14 cellular contexts compared by ENCODE assay signal in the genomic region with DNA sequence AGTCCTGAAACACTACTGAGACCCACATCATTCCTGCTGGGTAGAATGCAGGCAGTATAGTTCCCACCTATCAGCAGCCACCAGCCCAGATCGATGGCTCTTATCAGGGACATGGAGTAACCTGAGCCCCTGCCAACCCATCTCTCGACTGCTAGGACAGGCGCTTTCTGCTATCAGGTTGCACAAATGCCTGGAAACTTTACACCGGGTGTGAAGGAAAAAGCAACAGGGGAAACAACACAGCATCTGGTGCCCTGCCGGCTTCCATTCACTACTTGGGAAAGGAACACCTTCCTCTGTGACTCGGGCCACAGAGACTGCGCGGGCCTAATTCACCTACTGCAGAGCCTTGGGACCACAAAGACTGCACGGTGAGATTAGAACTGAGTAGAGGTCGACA. TPM values are rescaled to one million over a fixed set of nuclear protein-coding genes. Genes with fewer than 3 reads are reported as not detected.
DNase-seq lines count a peak whose midpoint lies in the region; ATAC-seq and TF ChIP-seq lines count a peak whose summit lies in the region.
"Had no signal": no experiment of that assay in that cellular context is flagged by ENCODE, and none has a peak within 500 bp of the region (broad histone marks: within the 10 kb centered on the region; RNA-seq: fewer than 3 reads in every experiment).

No MANE protein-coding gene starts in this region.

- BruUV-seq in OCI-LY7 (replicated peaks; lab: Mats Ljungman, UMichigan), result TSS peak; percentile 73

- no peak overlapping the region for H2AFZ ChIP-seq in OCI-LY7 (ENCODE audit: low read length)

- H3K27ac Mint-ChIP-seq in activated naive CD4-positive, alpha-beta T cell treated with anti-CD3 and anti-CD28 coated beads, Interleukin-2, amount 50 U/mL, for 72 hours, result peak overlapping the region in 1 of 2 donors; percentile 10
- H3K27ac Mint-ChIP-seq: activated naive CD8-positive, alpha-beta T cell treated with anti-CD3 and anti-CD28 coated beads for 36 hours had no signal

- H3K4me1 ChIP-seq in OCI-LY7 (ENCODE audit: insufficient read depth, low read length, poor library complexity, severe bottlenecking) (peaks cover 74% of the 10 kb centered on the region), iPS-18a (ENCODE audit: control insufficient read depth, low read depth, low read length) (peaks cover 19% of the 10 kb centered on the region), vagina (peaks cover 77% of the 10 kb centered on the region)

- no peak overlapping the region for H3K9ac ChIP-seq in iPS-18a (ENCODE audit: low read length)

- no peaks in the 10 kb centered on the region for H3K9me2 ChIP-seq in OCI-LY7 (ENCODE audit: insufficient read depth, low read length)

- H3K36me3 ChIP-seq in OCI-LY7 (ENCODE audit: insufficient read depth, low read length) (no peaks in the 10 kb centered on the region), iPS-18a (ENCODE audit: control insufficient read depth, low read depth, low read length) (no peaks in the 10 kb centered on the region), vagina (no peaks in the 10 kb centered on the region)

- TF ChIP-seq CTCF in OCI-LY7 (conservative IDR thresholded peaks at IDR 0.05; ENCODE audit: low read length), result no peak
- no peak for TF ChIP-seq CTCF in vagina (IDR thresholded peaks at IDR 0.05)

- H3K27me3 ChIP-seq in iPS-18a (ENCODE audit: control insufficient read depth, insufficient read depth, low read length), result no peaks in the 10 kb centered on the region
- H3K27me3 ChIP-seq in vagina, result no peaks in the 10 kb centered on the region

- DNase-seq in NCI-H748 (lab: John Stamatoyannopoulos, UW; ENCODE audit: unreplicated experiment) (peak; percentile 29), NCI-H748 treated with DMSO at 0.1 percent for 48 hours (lab: John Stamatoyannopoulos, UW) (no peak), OCI-LY7 (ENCODE audit: low spot score) (no peak), vagina (ENCODE audit: extremely low spot score in 2 of 2) (no peak), C1 segment of cervical spinal cord (lab: John Stamatoyannopoulos, UW) (no peak), RPMI8226 (no peak)
- DNase-seq in activated naive CD4-positive, alpha-beta T cell treated with anti-CD3 and anti-CD28 coated beads, Interleukin-2, amount 50 U/mL, for 72 hours (ENCODE audit: low spot score in 2 of 2), result no peak
- DNase-seq: activated CD4-positive, alpha-beta T cell treated with anti-CD3 and anti-CD28 coated beads, Interleukin-2, amount 50 U/mL, for 4 hours; activated naive CD8-positive, alpha-beta T cell treated with anti-CD3 and anti-CD28 coated beads for 36 hours; dermis blood vessel endothelial cell; DND-41; NCI-H446 treated with DMSO at 0.1 percent for 48 hours; small intestine had no signal

- no peaks in the 10 kb centered on the region for H3K9me3 Mint-ChIP-seq in activated naive CD4-positive, alpha-beta T cell treated with anti-CD3 and anti-CD28 coated beads, Interleukin-2, amount 50 U/mL, for 72 hours
- H3K9me3 Mint-ChIP-seq: activated naive CD8-positive, alpha-beta T cell treated with anti-CD3 and anti-CD28 coated beads for 36 hours had no signal

- 0 out of 2 replicates have a peak, but pooled peaks cover 3% of the 10 kb centered on the region for H4K20me1 ChIP-seq in OCI-LY7 (ENCODE audit: insufficient read depth, low read length)

- H3K9me3 ChIP-seq in OCI-LY7 (ENCODE audit: low read length), result no peaks in the 10 kb centered on the region
- H3K9me3 ChIP-seq in iPS-18a (ENCODE audit: control insufficient read depth, low read depth, low read length), result no peaks in the 10 kb centered on the region
- H3K9me3 ChIP-seq in vagina, result no peaks in the 10 kb centered on the region

- H3K27ac ChIP-seq in OCI-LY7 (ENCODE audit: low read depth, low read length, poor library complexity, severe bottlenecking), result peak overlapping the region; percentile 36
- H3K27ac ChIP-seq in iPS-18a (ENCODE audit: low read length), result peak overlapping the region; percentile 30
- H3K27ac ChIP-seq in vagina, result peak overlapping the region; percentile 28

- peak overlapping the region; percentile 74 for H3K4me2 ChIP-seq in OCI-LY7 (ENCODE audit: low read length)

- CTCF ChIA-PET in OCI-LY7 (lab: Charles Lee; ENCODE audit: unreplicated experiment), result no interaction called here

- H3K79me2 ChIP-seq in OCI-LY7 (ENCODE audit: insufficient read depth, low read depth, low read length), result peaks cover 99% of the 10 kb centered on the region

- no peaks in the 10 kb centered on the region for H3K36me3 Mint-ChIP-seq in activated naive CD4-positive, alpha-beta T cell treated with anti-CD3 and anti-CD28 coated beads, Interleukin-2, amount 50 U/mL, for 72 hours
- H3K36me3 Mint-ChIP-seq: activated naive CD8-positive, alpha-beta T cell treated with anti-CD3 and anti-CD28 coated beads for 36 hours had no signal

- POLR2A ChIA-PET in OCI-LY7 (lab: Charles Lee), result no interaction called here

- H3K4me3 ChIP-seq in OCI-LY7 (ENCODE audit: low read depth, low read length, poor library complexity, severe bottlenecking) (no peak overlapping the region), iPS-18a (ENCODE audit: low read length) (peak overlapping the region; percentile 29), vagina (no peak overlapping the region)

- no peak for TF ChIP-seq POLR2A in vagina (IDR thresholded peaks at IDR 0.05)

- intact Hi-C loops in OCI-LY7 (cut with micrococcal nuclease; ENCODE audit: unreplicated experiment), result loop anchor here (10.0 kb wide), 2 partner anchors 145 to 655 kb away; no protein-coding TSS in a partner anchor
- intact Hi-C loops in vagina (cut with DNase I), result no loop called here

- ATAC-seq in activated naive CD4-positive, alpha-beta T cell treated with anti-CD3 and anti-CD28 coated beads, Interleukin-2, amount 50 U/mL, for 72 hours, result no peak

RNA-seq across cellular contexts. Expression of a gene that starts 18.5 kb away (rescaled TPM):
- total RNA-seq in OCI-LY7 (2014; rRNA removed; shearing (Covaris generic)), result 74.3 and 78.7 TPM in 2 replicates
- total RNA-seq in OCI-LY7 (2022) (54.3 and 55.4 TPM in 2 replicates), vagina (70.0 TPM)
- 1 to 10 TPM; 2.2 to 4.9 TPM for total RNA-seq in activated naive CD4-positive, alpha-beta T cell treated with anti-CD3 and anti-CD28 coated beads, Interleukin-2, amount 50 U/mL, for 72 hours

Comparison
In these comparisons a context has a peak if more than half of its experiments do, and no peak if none do; other contexts are left out.
1. RNA of a gene that starts 18.5 kb away (total RNA-seq): 54.3 to 78.7 TPM in OCI-LY7 and 70.0 TPM in vagina (single experiment); 2.2 to 4.9 TPM in activated naive CD4-positive, alpha-beta T cell treated with anti-CD3 and anti-CD28 coated beads, Interleukin-2, amount 50 U/mL, for 72 hours; every median in the first group is over 4 times any median in the second.
2. Peak in every context shown above with its lines, with median percentiles within 50 percentile points of each other: H3K27ac ChIP-seq.